In the genomic region with DNA sequence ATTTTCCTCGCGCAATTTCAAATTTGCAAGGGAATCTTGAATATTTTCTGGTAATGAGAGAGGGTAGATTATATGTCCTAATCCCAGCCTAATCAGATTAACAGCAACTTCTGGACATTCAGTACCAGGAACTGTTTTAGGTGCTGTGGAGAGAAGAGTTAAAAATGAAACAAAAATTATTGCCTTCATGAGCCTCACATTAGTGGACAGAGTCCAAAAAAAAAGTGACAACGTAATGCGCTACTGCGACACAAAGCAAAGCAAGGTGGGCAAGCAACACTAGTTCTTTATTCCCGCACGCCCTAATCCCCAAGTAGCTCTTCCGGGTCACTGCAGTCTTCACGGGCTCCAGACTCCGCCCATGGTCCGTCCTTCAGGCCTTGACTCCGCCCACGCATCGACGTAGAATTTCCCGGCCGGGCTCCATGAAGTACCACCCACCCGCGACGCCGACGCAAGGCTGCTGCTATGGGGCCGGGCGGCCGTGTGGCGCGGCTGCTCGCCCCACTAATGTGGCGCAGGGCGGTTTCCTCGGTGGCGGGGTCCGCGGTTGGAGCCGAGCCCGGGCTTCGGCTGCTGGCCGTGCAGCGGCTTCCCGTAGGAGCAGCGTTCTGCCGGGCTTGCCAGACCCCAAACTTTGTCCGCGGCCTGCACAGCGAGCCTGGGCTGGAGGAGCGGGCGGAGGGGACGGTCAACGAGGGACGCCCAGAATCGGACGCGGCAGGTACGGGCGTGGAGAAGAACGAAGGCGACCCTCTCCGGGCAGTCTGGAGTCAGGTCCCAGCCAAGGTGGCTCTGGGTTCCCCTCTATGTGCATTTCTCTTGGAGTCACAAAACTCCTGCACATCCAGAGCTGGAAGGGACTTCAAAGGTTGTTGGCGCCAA, we compare ENCODE assay signal across 8 cellular contexts. TPM values are rescaled to one million over a fixed set of nuclear protein-coding genes. Genes with fewer than 3 reads are reported as not detected.
DNase-seq lines count a peak whose midpoint lies in the region; ATAC-seq, FAIRE-seq and TF ChIP-seq lines count a peak whose summit lies in the region.

A gene (plus strand): TSS at position 455 of the 885 bp plus-strand sequence. CDS start 14 bp downstream, at position 469.

- no peak for TF ChIP-seq CTCF in Calu3 (IDR thresholded peaks at IDR 0.05; ENCODE audit: unreplicated experiment)
- TF ChIP-seq CTCF in OCI-LY1 (IDR thresholded peaks at IDR 0.05; ENCODE audit: low read length) = no peak

- H3K9ac ChIP-seq in HUES64 (ENCODE audit: low read depth, low read length) = peak within 1 kb of the TSS; percentile 78
- H3K9ac ChIP-seq in OCI-LY1 (ENCODE audit: low read length) = peak within 1 kb of the TSS; percentile 82

- CTCF ChIA-PET in Calu3 (lab: Charles Lee) = interaction anchor here (0.6 to 3.0 kb wide), 15 partner anchors 9 to 174 kb away, joined by 3 to 22 read pairs (median 4); no protein-coding TSS in a partner anchor

- H3K27me3 ChIP-seq in HUES64 (ENCODE audit: insufficient read depth, low read length) (no peaks in the 10 kb centered on the region), OCI-LY1 (ENCODE audit: insufficient read depth, low read length) (no peaks in the 10 kb centered on the region)

- FAIRE-seq in endometrium (lab: Jason Lieb, UNC) = peak; percentile 23

- H3K4me3 ChIP-seq in HUES64 (ENCODE audit: low read length) = peak within 1 kb of the TSS; percentile 89
- peak within 1 kb of the TSS; percentile 82 for H3K4me3 ChIP-seq in OCI-LY1 (ENCODE audit: low read depth, low read length, poor library complexity, severe bottlenecking)
- peak within 1 kb of the TSS; percentile 96 for H3K4me3 ChIP-seq in mesodermal cell (ENCODE audit: extremely low read depth, insufficient read depth, low read length, poor library complexity, severe bottlenecking)

- H3K4me3 Mint-ChIP-seq in Calu3 (ENCODE audit: low read depth, unreplicated experiment) = peak within 1 kb of the TSS; percentile 94

- peak; percentile 99 for DNase-seq in Calu3
- peak; percentile 97 for DNase-seq in activated CD8-positive, alpha-beta memory T cell treated with anti-CD3 and anti-CD28 coated beads, Interleukin-2, amount 50 U/mL, for 4 hours
- DNase-seq in stimulated activated CD8-positive, alpha-beta memory T cell treated with anti-CD3 and anti-CD28 coated beads, Interleukin-15, amount 100 ng/mL, for 4 hours (ENCODE audit: low read depth in 2 of 2) = peak; percentile 90 to 95

- H3K36me3 ChIP-seq in HUES64 (ENCODE audit: insufficient read depth, low read length) (peaks cover 22% of the 10 kb centered on the region), OCI-LY1 (ENCODE audit: insufficient read depth, low read length) (peaks cover 24% of the 10 kb centered on the region), mesodermal cell (ENCODE audit: control insufficient read depth, insufficient read depth, low read length) (peaks cover 28% of the 10 kb centered on the region)

- H3K27me3 Mint-ChIP-seq in Calu3 (ENCODE audit: unreplicated experiment) = no peaks in the 10 kb centered on the region

- no peaks in the 10 kb centered on the region for H3K9me3 Mint-ChIP-seq in Calu3 (ENCODE audit: low read depth, unreplicated experiment)

- no peaks in the 10 kb centered on the region for H3F3A ChIP-seq in OCI-LY1 (ENCODE audit: insufficient read depth, low read length)

- peak within 1 kb of the TSS; percentile 59 for H2AFZ ChIP-seq in OCI-LY1 (ENCODE audit: low read length)

- peaks cover 59% of the 10 kb centered on the region for H3K4me1 Mint-ChIP-seq in Calu3 (ENCODE audit: low read depth, unreplicated experiment)

- peaks cover 8% of the 10 kb centered on the region; the same call in 1 of the 2 replicates for H3K4me1 ChIP-seq in HUES64 (ENCODE audit: insufficient read depth, low read length)
- H3K4me1 ChIP-seq in OCI-LY1 (ENCODE audit: insufficient read depth, low read length, severe bottlenecking) = peaks cover 26% of the 10 kb centered on the region
- H3K4me1 ChIP-seq in mesodermal cell (ENCODE audit: control insufficient read depth, insufficient read depth, low read length, poor library complexity, severe bottlenecking) = peaks cover 7% of the 10 kb centered on the region

- H3K27ac Mint-ChIP-seq in Calu3 (ENCODE audit: unreplicated experiment) = peak within 1 kb of the TSS; percentile 84

- H3K9me3 ChIP-seq in HUES64 (ENCODE audit: insufficient read depth, low read depth, low read length) = no peaks in the 10 kb centered on the region
- no peaks in the 10 kb centered on the region for H3K9me3 ChIP-seq in OCI-LY1 (ENCODE audit: low read length)
- H3K9me3 ChIP-seq in mesodermal cell (ENCODE audit: control insufficient read depth, low read length) = no peaks in the 10 kb centered on the region

- BruUV-seq in Calu3 (replicated peaks; lab: Mats Ljungman, UMichigan) = TSS peak; percentile 73

- H3K9me2 ChIP-seq in OCI-LY1 (ENCODE audit: low read depth, low read length) = no peaks in the 10 kb centered on the region

- H4K20me1 ChIP-seq in OCI-LY1 (ENCODE audit: insufficient read depth, low read length) = no peaks in the 10 kb centered on the region

- intact Hi-C loops in Calu3 (cut with micrococcal nuclease; ENCODE audit: unreplicated experiment) = loop anchor here (1.0 to 2.0 kb wide), 2 partner anchors 26 to 34 kb away; no protein-coding TSS in a partner anchor

- peaks cover 50% of the 10 kb centered on the region for H3K36me3 Mint-ChIP-seq in Calu3 (ENCODE audit: insufficient read depth, unreplicated experiment)

- under 1% methylated on average over 57 of the region's 59 CpGs for WGBS in HUES64
- WGBS in mesodermal cell (ENCODE audit: insufficient coverage in 2 of 2), 2 experiments = 1 to 2% methylated on average over 45 to 51 of the region's 59 CpGs

- H3K79me2 ChIP-seq in OCI-LY1 (ENCODE audit: insufficient read depth, low read length) = peaks cover 21% of the 10 kb centered on the region

- peak within 1 kb of the TSS; percentile 95 for H3K4me2 ChIP-seq in OCI-LY1 (ENCODE audit: low read length)

- H3K27ac ChIP-seq in HUES64 (ENCODE audit: low read depth, low read length) (peak within 1 kb of the TSS; percentile 63), OCI-LY1 (ENCODE audit: low read depth, low read length, poor library complexity, severe bottlenecking) (peak within 1 kb of the TSS; percentile 54), mesodermal cell (ENCODE audit: low read depth, low read length, severe bottlenecking) (peak within 1 kb of the TSS; percentile 64)

- peak; percentile 99 for ATAC-seq in GM21447 (IDR thresholded peaks at IDR 0.05; ENCODE audit: unreplicated experiment)

RNA-seq across cellular contexts. Expression of the gene that starts here (rescaled TPM):
- 108 and 114 TPM in 2 replicates for total RNA-seq in Calu3 (2022)
- 72.8 TPM for polyA plus RNA-seq in HUES64 (2013, experiment 1 of 2)
- polyA plus RNA-seq in HUES64 (2013, experiment 2 of 2) = 73.6 TPM
- 70.0 TPM for polyA plus RNA-seq in mesodermal cell (2013, experiment 1 of 2)
- polyA plus RNA-seq in mesodermal cell (2013, experiment 2 of 2) = 78.5 TPM

Comparison
In these comparisons a context has a peak if more than half of its experiments do, and no peak if none do; other contexts are left out.
1. Peak in every context shown above with its lines: DNase-seq, ATAC-seq, H3K4me3 ChIP-seq and H3K27ac ChIP-seq.